Comparison of ENCODE assay signal across 1 cellular context in genomic region chrX:150696836-150697235, GRCh38.
TF ChIP-seq lines count a peak whose summit lies in the region.

No MANE protein-coding gene starts in this region.

TF ChIP-seq in SK-N-SH, 30 proteins besides CTCF, POLR2A, EP300 and RAD21:
- TF ChIP-seq PBX3 (IDR thresholded peaks at IDR 0.05): no peak
- no peak for TF ChIP-seq GATA2 (CRISPR knock-in tag; IDR thresholded peaks at IDR 0.05)
- TF ChIP-seq POLR2AphosphoS5 (IDR thresholded peaks at IDR 0.05; ENCODE audit: low read depth, low read length): no peak
- TF ChIP-seq MXI1 (IDR thresholded peaks at IDR 0.05; ENCODE audit: low read depth, low read length): no peak
- no peak for TF ChIP-seq YY1 (IDR thresholded peaks at IDR 0.05; ENCODE audit: low read depth)
- no peak for TF ChIP-seq TCF12 (IDR thresholded peaks at IDR 0.05)
- no peak for TF ChIP-seq FOXM1 (IDR thresholded peaks at IDR 0.05; ENCODE audit: low read depth)
- no peak for TF ChIP-seq IRF3 (IDR thresholded peaks at IDR 0.05; ENCODE audit: low read depth, low read length)
- TF ChIP-seq EZH2phosphoT487 (IDR thresholded peaks at IDR 0.05; ENCODE audit: borderline replicate concordance, low read depth): no peak
- no peak for TF ChIP-seq USF2 (IDR thresholded peaks at IDR 0.05; ENCODE audit: borderline replicate concordance, low read depth, low read length)
- no peak for TF ChIP-seq SMC3 (IDR thresholded peaks at IDR 0.05; ENCODE audit: low read depth, low read length)
- TF ChIP-seq FOSL2 (IDR thresholded peaks at IDR 0.05; ENCODE audit: borderline replicate concordance, low read depth): no peak
- no peak for TF ChIP-seq RCOR1 (IDR thresholded peaks at IDR 0.05; ENCODE audit: low read length)
- TF ChIP-seq ELF1 (IDR thresholded peaks at IDR 0.05): no peak
- no peak for TF ChIP-seq NRF1 (IDR thresholded peaks at IDR 0.05; ENCODE audit: low read depth, low read length)
- TF ChIP-seq TAF1 (IDR thresholded peaks at IDR 0.05; ENCODE audit: borderline replicate concordance, low read depth, low read length): no peak
- no peak for TF ChIP-seq MEF2A (IDR thresholded peaks at IDR 0.05; ENCODE audit: borderline replicate concordance, low read depth)
- no peak for TF ChIP-seq MAX (IDR thresholded peaks at IDR 0.05; ENCODE audit: low read depth)
- TF ChIP-seq CHD2 (IDR thresholded peaks at IDR 0.05; ENCODE audit: low read length, partially characterized antibody): no peak
